ENCODE assay signal across 16 cellular contexts in the genomic region with DNA sequence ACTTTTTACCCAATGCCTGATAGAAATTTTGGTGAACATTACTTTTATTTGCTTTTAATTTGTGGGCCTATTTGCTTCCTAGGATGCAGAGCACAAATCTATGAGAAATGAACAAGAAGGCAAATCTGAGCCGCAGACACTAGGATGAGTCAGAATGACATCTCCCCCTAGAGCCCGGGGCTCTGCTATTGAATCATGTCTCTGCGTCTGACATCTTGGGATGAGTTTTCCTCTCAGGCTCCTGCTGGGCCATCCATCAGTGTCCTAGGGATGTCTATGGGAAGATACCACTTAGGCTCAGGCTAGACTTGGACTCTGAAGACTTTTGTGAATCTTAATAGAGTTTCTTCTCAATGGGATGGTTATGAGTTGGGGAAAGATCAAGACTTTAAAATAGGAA.
DNase-seq lines count a peak whose midpoint lies in the region; ATAC-seq and TF ChIP-seq lines count a peak whose summit lies in the region.
"Had no signal": no experiment of that assay in that cellular context is flagged by ENCODE, and none has a peak within 500 bp of the region (broad histone marks: within the 10 kb centered on the region; RNA-seq: fewer than 3 reads in every experiment).

No MANE protein-coding gene starts in this region.

- POLR2A ChIA-PET in naive thymus-derived CD4-positive, alpha-beta T cell (lab: Charles Lee) = no interaction called here

- no peaks in the 10 kb centered on the region for H3K4me1 ChIP-seq in mesodermal cell (ENCODE audit: control insufficient read depth, insufficient read depth, low read length, poor library complexity, severe bottlenecking)
- no peaks in the 10 kb centered on the region for H3K4me1 ChIP-seq in naive thymus-derived CD4-positive, alpha-beta T cell (ENCODE audit: control insufficient read depth in 2 of 2, insufficient read depth in 2 of 2, low read length in 2 of 2)

- peaks cover 0 to 15% (median 5%) of the 10 kb centered on the region in 5 donors for H3K27me3 Mint-ChIP-seq in naive thymus-derived CD4-positive, alpha-beta T cell
- H3K27me3 Mint-ChIP-seq: activated CD4-positive, alpha-beta memory T cell treated with anti-CD3 and anti-CD28 coated beads, Interleukin-2, amount 10 ng/mL, durations not matched to agents 7 days and 5 days had no signal

- no peaks in the 10 kb centered on the region for H3K27me3 ChIP-seq in brain microvascular endothelial cell (replicated peaks)
- no peaks in the 10 kb centered on the region for H3K27me3 ChIP-seq in naive thymus-derived CD4-positive, alpha-beta T cell (ENCODE audit: control insufficient read depth in 2 of 2, insufficient read depth in 2 of 2, low read length in 2 of 2)

- H3K4me3 ChIP-seq in brain microvascular endothelial cell (ENCODE audit: low read depth, low read length) (no peak overlapping the region), mesodermal cell (ENCODE audit: extremely low read depth, insufficient read depth, low read length, poor library complexity, severe bottlenecking) (no peak overlapping the region)
- H3K4me3 ChIP-seq in naive thymus-derived CD4-positive, alpha-beta T cell (ENCODE audit: low read length) = no peak overlapping the region
- H3K4me3 ChIP-seq: PC-9 had no signal

- H3K36me3 ChIP-seq in brain microvascular endothelial cell (replicated peaks) (no peaks in the 10 kb centered on the region), mesodermal cell (ENCODE audit: control insufficient read depth, insufficient read depth, low read length) (no peaks in the 10 kb centered on the region)
- H3K36me3 ChIP-seq in naive thymus-derived CD4-positive, alpha-beta T cell (ENCODE audit: control insufficient read depth in 2 of 3, insufficient read depth in 3 of 3, low read length in 3 of 3) = no peaks in the 10 kb centered on the region

- H3K27ac ChIP-seq in brain microvascular endothelial cell = no peak overlapping the region
- peak overlapping the region; percentile 67 for H3K27ac ChIP-seq in mesodermal cell (ENCODE audit: low read depth, low read length, severe bottlenecking)
- no peak overlapping the region for H3K27ac ChIP-seq in caudate nucleus (ENCODE audit: low read depth, low read length)
- H3K27ac ChIP-seq in naive thymus-derived CD4-positive, alpha-beta T cell (ENCODE audit: low read depth, low read length) = no peak overlapping the region
- H3K27ac ChIP-seq: epithelial cell of prostate, KMS-11, PC-9 had no signal

- H3K36me3 Mint-ChIP-seq in naive thymus-derived CD4-positive, alpha-beta T cell = no peaks in the 10 kb centered on the region
- H3K36me3 Mint-ChIP-seq: CD14-positive monocyte had no signal

- CTCF ChIA-PET in naive thymus-derived CD4-positive, alpha-beta T cell (lab: Charles Lee) = no interaction called here

- no peak for ATAC-seq in naive thymus-derived CD4-positive, alpha-beta T cell
- ATAC-seq in GM18517 (IDR thresholded peaks at IDR 0.05; ENCODE audit: unreplicated experiment) (no peak), GM21825 (IDR thresholded peaks at IDR 0.05; ENCODE audit: unreplicated experiment) (no peak)

- H3K9me3 ChIP-seq in mesodermal cell (ENCODE audit: control insufficient read depth, low read length) = no peaks in the 10 kb centered on the region
- H3K9me3 ChIP-seq in naive thymus-derived CD4-positive, alpha-beta T cell (ENCODE audit: control insufficient read depth in 2 of 3, low read length in 3 of 3) = no peaks in the 10 kb centered on the region

- H3K4me3 Mint-ChIP-seq in naive thymus-derived CD4-positive, alpha-beta T cell = no peak overlapping the region
- H3K4me3 Mint-ChIP-seq: activated CD4-positive, alpha-beta memory T cell treated with anti-CD3 and anti-CD28 coated beads, Interleukin-2, amount 10 ng/mL, durations not matched to agents 7 days and 5 days; CD14-positive monocyte had no signal

- TF ChIP-seq CTCF in brain microvascular endothelial cell (IDR thresholded peaks at IDR 0.05; ENCODE audit: low read depth, low read length, missing control alignments) = peak; percentile 37

- H3K27ac Mint-ChIP-seq in naive thymus-derived CD4-positive, alpha-beta T cell = no peak overlapping the region
- H3K27ac Mint-ChIP-seq: activated CD4-positive, alpha-beta memory T cell treated with anti-CD3 and anti-CD28 coated beads, Interleukin-2, amount 10 ng/mL, durations not matched to agents 7 days and 5 days; CD14-positive monocyte had no signal

- H3K4me1 Mint-ChIP-seq in naive thymus-derived CD4-positive, alpha-beta T cell = peaks cover 0 to 5% (median 0%) of the 10 kb centered on the region in 7 donors
- H3K4me1 Mint-ChIP-seq: CD14-positive monocyte had no signal

- H3K9me3 Mint-ChIP-seq in naive thymus-derived CD4-positive, alpha-beta T cell = peaks cover 0 to 3% (median 0%) of the 10 kb centered on the region in 11 donors
- H3K9me3 Mint-ChIP-seq: activated CD4-positive, alpha-beta memory T cell treated with anti-CD3 and anti-CD28 coated beads, Interleukin-2, amount 10 ng/mL, durations not matched to agents 7 days and 5 days had no signal

- in situ Hi-C loops in brain microvascular endothelial cell (cut with HindIII; ENCODE audit: low pct_ligation_motif_present, low sequenced_read_pairs) = no loop called here

- DNase-seq in EH (ENCODE audit: low read depth) (peak; percentile 76), NCI-H2227 (lab: John Stamatoyannopoulos, UW; ENCODE audit: unreplicated experiment) (peak; percentile 53), brain microvascular endothelial cell (peak; percentile 77), caudate nucleus (lab: John Stamatoyannopoulos, UW) (no peak)
- DNase-seq in naive thymus-derived CD4-positive, alpha-beta T cell = no peak
- DNase-seq: activated CD4-positive, alpha-beta memory T cell treated with anti-CD3 and anti-CD28 coated beads, Interleukin-2, amount 10 ng/mL, durations not matched to agents 7 days and 5 days; activated effector memory CD4-positive, alpha-beta T cell treated with Interleukin-2 at 50 U/mL for 16 hours; NCI-H2171 treated with DMSO at 0.1 percent for 48 hours; PC-9; T-helper 9 cell had no signal

- intact Hi-C loops in naive thymus-derived CD4-positive, alpha-beta T cell (cut with micrococcal nuclease) = no loop called here

- WGBS in mesodermal cell (ENCODE audit: insufficient coverage in 2 of 2), 2 experiments = 57 to 73% methylated on average over 2 to 3 of the region's 3 CpGs

Comparison
In these comparisons a context has a peak if more than half of its experiments do, and no peak if none do; other contexts are left out.
1. DNase-seq: peak in EH (single experiment), NCI-H2227 (single experiment) and brain microvascular endothelial cell (single experiment); none in caudate nucleus (0 of 61) and naive thymus-derived CD4-positive, alpha-beta T cell (0 of 9).